ENCODE assay signal across 1 cellular context in the genomic region with DNA sequence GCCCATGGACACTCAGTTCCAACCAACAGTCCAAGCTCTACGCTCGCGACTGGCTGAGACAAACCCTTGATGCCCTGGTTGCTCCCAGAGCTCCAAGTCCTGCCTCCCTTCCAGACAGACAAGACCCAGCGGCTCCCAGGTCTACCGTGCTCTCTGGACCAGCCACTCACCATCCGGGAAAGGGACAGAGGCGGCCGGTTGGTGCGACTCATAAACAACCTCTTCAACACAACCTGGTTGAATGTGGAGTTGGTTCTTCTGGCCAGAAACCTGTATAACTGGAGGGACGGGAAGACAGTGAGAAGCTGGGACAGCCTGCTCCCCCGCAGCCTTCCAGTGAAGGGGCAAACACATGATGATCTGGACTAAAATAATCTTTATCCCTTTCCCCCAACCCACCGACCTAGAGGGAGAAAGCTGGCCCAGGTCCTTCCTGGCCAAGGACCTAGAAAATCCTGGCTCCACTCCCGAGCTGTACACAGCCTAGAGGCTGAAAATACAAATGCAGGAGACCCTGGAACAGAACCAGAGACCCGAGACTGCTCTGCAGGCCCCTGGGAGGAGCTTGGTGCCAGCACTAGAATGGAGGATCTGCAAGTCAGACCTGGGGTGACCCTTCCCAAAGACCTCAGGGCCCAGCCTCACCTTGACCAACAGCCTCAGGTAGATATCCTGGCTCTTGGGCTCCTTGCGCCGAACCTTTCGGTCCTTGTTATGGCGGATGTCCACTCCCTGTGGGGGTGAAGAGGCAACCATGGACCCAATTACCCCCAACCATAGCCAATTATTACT.
TF ChIP-seq lines count a peak whose summit lies in the region.

No MANE protein-coding gene starts in this region.

TF ChIP-seq in IMR-90, 13 proteins besides CTCF, POLR2A, EP300 and RAD21 (continued from another document):
- TF ChIP-seq, protein P1, sequence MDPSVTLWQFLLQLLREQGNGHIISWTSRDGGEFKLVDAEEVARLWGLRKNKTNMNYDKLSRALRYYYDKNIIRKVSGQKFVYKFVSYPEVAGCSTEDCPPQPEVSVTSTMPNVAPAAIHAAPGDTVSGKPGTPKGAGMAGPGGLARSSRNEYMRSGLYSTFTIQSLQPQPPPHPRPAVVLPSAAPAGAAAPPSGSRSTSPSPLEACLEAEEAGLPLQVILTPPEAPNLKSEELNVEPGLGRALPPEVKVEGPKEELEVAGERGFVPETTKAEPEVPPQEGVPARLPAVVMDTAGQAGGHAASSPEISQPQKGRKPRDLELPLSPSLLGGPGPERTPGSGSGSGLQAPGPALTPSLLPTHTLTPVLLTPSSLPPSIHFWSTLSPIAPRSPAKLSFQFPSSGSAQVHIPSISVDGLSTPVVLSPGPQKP (IDR thresholded peaks at IDR 0.05; ENCODE audit: borderline replicate concordance, low read depth, low read length): no peak
- no peak for TF ChIP-seq BHLHE40 (IDR thresholded peaks at IDR 0.05; ENCODE audit: low read depth, low read length)
- TF ChIP-seq, protein P2, sequence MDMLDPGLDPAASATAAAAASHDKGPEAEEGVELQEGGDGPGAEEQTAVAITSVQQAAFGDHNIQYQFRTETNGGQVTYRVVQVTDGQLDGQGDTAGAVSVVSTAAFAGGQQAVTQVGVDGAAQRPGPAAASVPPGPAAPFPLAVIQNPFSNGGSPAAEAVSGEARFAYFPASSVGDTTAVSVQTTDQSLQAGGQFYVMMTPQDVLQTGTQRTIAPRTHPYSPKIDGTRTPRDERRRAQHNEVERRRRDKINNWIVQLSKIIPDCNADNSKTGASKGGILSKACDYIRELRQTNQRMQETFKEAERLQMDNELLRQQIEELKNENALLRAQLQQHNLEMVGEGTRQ (IDR thresholded peaks at IDR 0.05; ENCODE audit: low read depth, low read length): no peak
